In genomic region chr2:213562539-213563180, GRCh38 we compare ENCODE assay signal across 31 cellular contexts.
"Had no signal": no experiment of that assay in that cellular context is flagged by ENCODE, and none has a peak within 500 bp of the region (broad histone marks: within the 10 kb centered on the region; RNA-seq: fewer than 3 reads in every experiment).

No MANE protein-coding gene starts in this region.

- H3K4me3 Mint-ChIP-seq: activated B cell treated with CpG ODN at 0.5 μM for 24 hours; activated CD8-positive, alpha-beta T cell treated with anti-CD3 and anti-CD28 coated beads for 36 hours; activated naive CD8-positive, alpha-beta T cell; activated T-cell treated with anti-CD3 and anti-CD28 coated beads, Interleukin-2, amount 50 U/mL, for 4 hours; activated T-helper 17 cell treated with anti-CD3 and anti-CD28 coated beads, Interleukin-2, amount 50 U/mL, for 72 hours; effector memory CD8-positive, alpha-beta T cell; T-helper 17 cell; T-helper 2 cell treated with Interferon-gamma antibody and Interleukin-4, amounts not matched to agents 5 μg/mL and 100 μg/mL, for 36 hours had no signal

- H3K9me3 Mint-ChIP-seq: activated CD8-positive, alpha-beta T cell treated with anti-CD3 and anti-CD28 coated beads for 36 hours had no signal

- H3K27ac ChIP-seq: brain microvascular endothelial cell, esophagus muscularis mucosa, foreskin keratinocyte, gastrocnemius medialis, WERI-Rb-1 had no signal

- H3K4me3 ChIP-seq: esophagus muscularis mucosa, gastrocnemius medialis had no signal

- H3K4me1 ChIP-seq: esophagus muscularis mucosa, foreskin keratinocyte, gastrocnemius medialis had no signal

- H3K27ac Mint-ChIP-seq: activated B cell treated with CpG ODN at 0.5 μM for 24 hours; activated CD8-positive, alpha-beta T cell treated with anti-CD3 and anti-CD28 coated beads for 36 hours; activated naive CD8-positive, alpha-beta T cell; activated T-helper 17 cell treated with anti-CD3 and anti-CD28 coated beads, Interleukin-2, amount 50 U/mL, for 72 hours; effector memory CD8-positive, alpha-beta T cell; T-helper 17 cell; T-helper 2 cell treated with Interferon-gamma antibody and Interleukin-4, amounts not matched to agents 5 μg/mL and 100 μg/mL, for 36 hours had no signal

- H3K36me3 Mint-ChIP-seq: activated naive CD8-positive, alpha-beta T cell had no signal

- H3K27me3 Mint-ChIP-seq: activated B cell treated with CpG ODN at 0.5 μM for 24 hours; activated CD8-positive, alpha-beta T cell treated with anti-CD3 and anti-CD28 coated beads for 36 hours; activated naive CD8-positive, alpha-beta T cell; activated T-helper 17 cell treated with anti-CD3 and anti-CD28 coated beads, Interleukin-2, amount 50 U/mL, for 72 hours; effector memory CD8-positive, alpha-beta T cell; T-helper 17 cell had no signal

- H3K9me3 ChIP-seq: esophagus muscularis mucosa, gastrocnemius medialis had no signal

- ATAC-seq: activated CD4-positive, CD25-positive, alpha-beta regulatory T cell treated with anti-CD3 and anti-CD28 coated beads, Interleukin-2, amount 50 U/mL, for 24 hours; activated CD8-positive, alpha-beta T cell treated with anti-CD3 and anti-CD28 coated beads for 36 hours; activated T-cell treated with anti-CD3 and anti-CD28 coated beads, Interleukin-2, amount 50 U/mL, for 4 hours; activated T-helper 17 cell treated with anti-CD3 and anti-CD28 coated beads, Interleukin-2, amount 50 U/mL, for 72 hours; effector memory CD8-positive, alpha-beta T cell; foreskin keratinocyte; gastrocnemius medialis; T-helper 17 cell had no signal

- H3K36me3 ChIP-seq: brain microvascular endothelial cell, esophagus muscularis mucosa, gastrocnemius medialis, WERI-Rb-1 had no signal

- H3K27me3 ChIP-seq: brain microvascular endothelial cell, esophagus muscularis mucosa, foreskin keratinocyte, gastrocnemius medialis had no signal

- DNase-seq: activated B cell treated with CpG ODN at 0.5 μM for 24 hours; activated CD4-positive, alpha-beta T cell treated with anti-CD3 and anti-CD28 coated beads for 48 hours; activated CD4-positive, alpha-beta T cell treated with anti-CD3 and anti-CD28 coated beads, Interleukin-2, amount 50 U/mL, for 1 hour; activated CD4-positive, alpha-beta T cell treated with anti-CD3 and anti-CD28 coated beads, Interleukin-2, amount 50 U/mL, for 48 hours; activated CD8-positive, alpha-beta memory T cell treated with anti-CD3 and anti-CD28 coated beads for 24 hours; activated CD8-positive, alpha-beta T cell treated with anti-CD3 and anti-CD28 coated beads for 36 hours; activated effector memory CD4-positive, alpha-beta T cell treated with Interleukin-2 at 50 U/mL for 16 hours; activated gamma-delta T cell treated with Interleukin-2 at 50 U/mL for 16 hours; activated naive CD4-positive, alpha-beta T cell treated with anti-CD3 and anti-CD28 coated beads, Interleukin-2, amount 50 U/mL, for 16 hours; activated naive CD4-positive, alpha-beta T cell treated with Interleukin-2 at 50 U/mL for 16 hours; activated T-cell treated with anti-CD3 and anti-CD28 coated beads, Interleukin-2, amount 50 U/mL, for 4 hours; amniotic stem cell; anterior cingulate cortex; brain microvascular endothelial cell; caudate nucleus; cortex of kidney; dermis blood vessel endothelial cell; effector CD4-positive, alpha-beta T cell; effector memory CD8-positive, alpha-beta T cell; erythroblast; foreskin keratinocyte; gastrocnemius medialis; T-helper 1 cell; T-helper 17 cell; T1000; WERI-Rb-1 had no signal

- H3K4me1 Mint-ChIP-seq: activated B cell treated with CpG ODN at 0.5 μM for 24 hours; activated T-helper 17 cell treated with anti-CD3 and anti-CD28 coated beads, Interleukin-2, amount 50 U/mL, for 72 hours; T-helper 17 cell had no signal
